8 cellular contexts compared by ENCODE assay signal in genomic region chr12:12992418-12993175, GRCh38. TPM values are rescaled to one million over a fixed set of nuclear protein-coding genes. Genes with fewer than 3 reads are reported as not detected.
DNase-seq lines count a peak whose midpoint lies in the region; ATAC-seq and TF ChIP-seq lines count a peak whose summit lies in the region.

No MANE protein-coding gene starts in this region.

- H3K27ac ChIP-seq in body of pancreas (peak overlapping the region in 1 of 4 donors; percentile 36), right lobe of liver (peak overlapping the region in 2 of 3 donors; percentile 9 to 11), vagina (peak overlapping the region; percentile 82)

- intact Hi-C loops in body of pancreas (cut with DNase I) = no loop called here
- intact Hi-C loops in right lobe of liver (cut with DNase I) = no loop called here
- intact Hi-C loops in vagina (cut with DNase I) = no loop called here

- H3K36me3 ChIP-seq in body of pancreas (replicated peaks in 1 of 2; ENCODE audit: insufficient read depth in 1 of 2, low read depth in 2 of 2) = peaks cover 4 to 5% of the 10 kb centered on the region in 2 donors
- H3K36me3 ChIP-seq in right lobe of liver = peaks cover 0 to 19% (median 8%) of the 10 kb centered on the region in 4 donors
- H3K36me3 ChIP-seq in vagina = peaks cover 0 to 15% of the 10 kb centered on the region in 2 donors
- no peaks in the 10 kb centered on the region for H3K36me3 ChIP-seq in H7 (replicated peaks; ENCODE audit: control insufficient read depth, insufficient read depth, low read length)

- H3K4me3 ChIP-seq in body of pancreas = no peak overlapping the region
- H3K4me3 ChIP-seq in right lobe of liver = no peak overlapping the region
- peak overlapping the region; percentile 1 to 13 for H3K4me3 ChIP-seq in vagina
- H3K4me3 ChIP-seq in H7 (ENCODE audit: insufficient read depth, low read depth, low read length) = no peak overlapping the region

- H3K4me3 Mint-ChIP-seq in activated naive CD8-positive, alpha-beta T cell = peak overlapping the region; percentile 36
- H3K4me3 Mint-ChIP-seq in activated naive CD8-positive, alpha-beta T cell treated with anti-CD3 and anti-CD28 coated beads for 36 hours = no peak overlapping the region

- H3K9me3 ChIP-seq in body of pancreas (no peaks in the 10 kb centered on the region), right lobe of liver (no peaks in the 10 kb centered on the region), vagina (no peaks in the 10 kb centered on the region)

- TF ChIP-seq CTCF in body of pancreas (IDR thresholded peaks at IDR 0.05) (no peak), right lobe of liver (IDR thresholded peaks at IDR 0.05) (no peak), vagina (IDR thresholded peaks at IDR 0.05) (no peak)

- no peaks in the 10 kb centered on the region for H3K27me3 ChIP-seq in body of pancreas
- no peaks in the 10 kb centered on the region for H3K27me3 ChIP-seq in right lobe of liver
- H3K27me3 ChIP-seq in vagina = no peaks in the 10 kb centered on the region
- no peaks in the 10 kb centered on the region for H3K27me3 ChIP-seq in H7 (ENCODE audit: control insufficient read depth, insufficient read depth, low read length)

- H3K4me1 Mint-ChIP-seq in activated naive CD8-positive, alpha-beta T cell (ENCODE audit: low read depth) = peaks cover 19% of the 10 kb centered on the region
- H3K4me1 Mint-ChIP-seq in activated naive CD8-positive, alpha-beta T cell treated with anti-CD3 and anti-CD28 coated beads for 36 hours = peaks cover 14% of the 10 kb centered on the region

- no peaks in the 10 kb centered on the region for H3K27me3 Mint-ChIP-seq in activated naive CD8-positive, alpha-beta T cell
- no peaks in the 10 kb centered on the region for H3K27me3 Mint-ChIP-seq in activated naive CD8-positive, alpha-beta T cell treated with anti-CD3 and anti-CD28 coated beads for 36 hours

- TF ChIP-seq POLR2A in body of pancreas (IDR thresholded peaks at IDR 0.05) (no peak), right lobe of liver (IDR thresholded peaks at IDR 0.05) (no peak), vagina (IDR thresholded peaks at IDR 0.05) (no peak)

- WGBS in body of pancreas, 2 donors = 70 to 82% methylated on average over 8 of the region's 8 CpGs
- 26% methylated on average over 5 of the region's 8 CpGs for WGBS in right lobe of liver (ENCODE audit: insufficient coverage, low coverage, low lambda C conversion rate, missing lambda C conversion rate)

- DNase-seq in activated naive CD8-positive, alpha-beta T cell treated with anti-CD3 and anti-CD28 coated beads for 36 hours = no peak
- DNase-seq in body of pancreas = peak in 3 of 4 donors; percentile 27 to 55 (median 43)
- peak in 2 of 3 donors; percentile 36 to 57 for DNase-seq in right lobe of liver
- no peak for DNase-seq in vagina (ENCODE audit: extremely low spot score in 2 of 2)
- DNase-seq in H7 = no peak
- DNase-seq in inferior parietal cortex (ENCODE audit: extremely low spot score) = no peak

- peaks cover 41% of the 10 kb centered on the region for H3K4me1 ChIP-seq in body of pancreas
- H3K4me1 ChIP-seq in right lobe of liver = peaks cover 0 to 36% (median under 1%) of the 10 kb centered on the region in 4 donors
- peaks cover 36% of the 10 kb centered on the region for H3K4me1 ChIP-seq in vagina

- H3K36me3 Mint-ChIP-seq in activated naive CD8-positive, alpha-beta T cell = peaks cover 7% of the 10 kb centered on the region
- H3K36me3 Mint-ChIP-seq in activated naive CD8-positive, alpha-beta T cell treated with anti-CD3 and anti-CD28 coated beads for 36 hours = peaks cover 8% of the 10 kb centered on the region

- ATAC-seq in body of pancreas (peak; percentile 41), right lobe of liver (peak; percentile 55 to 79 (median 70)), HG02571 (IDR thresholded peaks at IDR 0.05; ENCODE audit: unreplicated experiment) (no peak)

- no peak overlapping the region for H3K27ac Mint-ChIP-seq in activated naive CD8-positive, alpha-beta T cell
- no peak overlapping the region for H3K27ac Mint-ChIP-seq in activated naive CD8-positive, alpha-beta T cell treated with anti-CD3 and anti-CD28 coated beads for 36 hours

- H3K9me3 Mint-ChIP-seq in activated naive CD8-positive, alpha-beta T cell (ENCODE audit: low read depth) = peaks cover 5% of the 10 kb centered on the region
- no peaks in the 10 kb centered on the region for H3K9me3 Mint-ChIP-seq in activated naive CD8-positive, alpha-beta T cell treated with anti-CD3 and anti-CD28 coated beads for 36 hours

RNA-seq across cellular contexts. Expression of gene HEBP1, which starts 7.5 kb away (rescaled TPM):
- total RNA-seq in activated naive CD8-positive, alpha-beta T cell treated with anti-CD3 and anti-CD28 coated beads for 36 hours = 10 to 100 TPM; 21.0 to 21.2 TPM
- 10 to 100 TPM; 19.4 to 28.8 TPM for total RNA-seq in body of pancreas
- total RNA-seq in right lobe of liver = 100 to 1,000 TPM in 1 of 6 experiments, 10 to 100 TPM in 5; 45.8 to 100 (median 68.9) TPM
- total RNA-seq in vagina = 47.6 TPM
- 5.0 and 5.6 TPM in 2 replicates for total RNA-seq in H7 (2014; rRNA removed; shearing (Covaris generic))

RNA-seq across cellular contexts. Expression of gene GPRC5D, which starts 40.6 kb away (rescaled TPM):
- total RNA-seq in activated naive CD8-positive, alpha-beta T cell treated with anti-CD3 and anti-CD28 coated beads for 36 hours = not detected
- total RNA-seq in body of pancreas (not detected), right lobe of liver (not detected), vagina (not detected)
- total RNA-seq in H7 (2014; rRNA removed; shearing (Covaris generic)) = 0.31 TPM in 1 of 2 replicates, not detected in the other

RNA-seq across cellular contexts. Expression of gene FAM234B, which starts 51.6 kb away (rescaled TPM):
- 1 to 10 TPM; 6.9 to 8.4 TPM for total RNA-seq in activated naive CD8-positive, alpha-beta T cell treated with anti-CD3 and anti-CD28 coated beads for 36 hours
- total RNA-seq in body of pancreas (1 to 10 TPM; 8.0 to 9.6 TPM), right lobe of liver (1 to 10 TPM; 2.9 to 4.8 (median 3.2) TPM), vagina (11.0 TPM)
- total RNA-seq in H7 (2014; rRNA removed; shearing (Covaris generic)) = 12.7 and 13.3 TPM in 2 replicates

Comparison
In these comparisons a context has a peak if more than half of its experiments do, and no peak if none do; other contexts are left out.
1. DNase-seq: peak in body of pancreas (3 of 4) and right lobe of liver (2 of 3); none in activated naive CD8-positive, alpha-beta T cell treated with anti-CD3 and anti-CD28 coated beads for 36 hours (single experiment), vagina (0 of 2), H7 (single experiment) and inferior parietal cortex (single experiment).
2. H3K4me3 ChIP-seq: peak in vagina (2 of 2); none in body of pancreas (0 of 2), right lobe of liver (0 of 3) and H7 (single experiment).